In genomic region chr7:29352041-29352440, GRCh38 we compare ENCODE assay signal across 15 cellular contexts.
DNase-seq lines count a peak whose midpoint lies in the region; ATAC-seq, FAIRE-seq and TF ChIP-seq lines count a peak whose summit lies in the region.
"Had no signal": no experiment of that assay in that cellular context is flagged by ENCODE, and none has a peak within 500 bp of the region (broad histone marks: within the 10 kb centered on the region; RNA-seq: fewer than 3 reads in every experiment).

No MANE protein-coding gene starts in this region.

- intact Hi-C loops in GM12878 (cut with micrococcal nuclease; ENCODE audit: unreplicated experiment) (no loop called here), dorsolateral prefrontal cortex (cut with DNase I) (no loop called here)

- no peak overlapping the region for H3K9ac ChIP-seq in GM12878 (ENCODE audit: control insufficient read depth, insufficient read depth, low read length)
- no peak overlapping the region for H3K9ac ChIP-seq in Karpas-422 (ENCODE audit: low read length)
- H3K9ac ChIP-seq: BLaER1 had no signal

- no peak for TF ChIP-seq RAD21 in Ishikawa (IDR thresholded peaks at IDR 0.05; ENCODE audit: low read depth)
- TF ChIP-seq RAD21 in GM12878 (IDR thresholded peaks at IDR 0.05; ENCODE audit: insufficient read depth, low read depth, low read length): no peak

- 11% methylated on average over 4 of the region's 4 CpGs for WGBS in GM12878 (ENCODE audit: insufficient coverage, insufficient replicate concordance, low lambda C conversion rate, missing lambda C conversion rate)

- H3K79me2 ChIP-seq in GM12878 (ENCODE audit: control insufficient read depth, insufficient read depth, low read length) (no peaks in the 10 kb centered on the region), Karpas-422 (ENCODE audit: low read length) (no peaks in the 10 kb centered on the region)

- no peak for TF ChIP-seq CTCF in GM12878 (IDR thresholded peaks at IDR 0.05 in 2 of 3, conservative IDR thresholded peaks at IDR 0.05 in 1 of 3; ENCODE audit: control insufficient read depth in 2 of 3, extremely low read depth in 1 of 3, insufficient read depth in 1 of 3, low read depth in 3 of 3, low read length in 3 of 3)
- TF ChIP-seq CTCF in dorsolateral prefrontal cortex (IDR thresholded peaks at IDR 0.05 in 54 of 56, conservative IDR thresholded peaks at IDR 0.05 in 2 of 56; ENCODE audit: low read depth in 1 of 56, partially characterized antibody in 56 of 56): no peak

- POLR2A ChIA-PET in GM12878 (lab: Charles Lee): no interaction called here

- H4K20me1 ChIP-seq in GM12878 (ENCODE audit: control insufficient read depth, insufficient read depth) (no peaks in the 10 kb centered on the region), Karpas-422 (ENCODE audit: insufficient read depth, low read depth, low read length) (no peaks in the 10 kb centered on the region)
- H4K20me1 ChIP-seq: BLaER1 had no signal

- TF ChIP-seq EP300 in Ishikawa (IDR thresholded peaks at IDR 0.05; ENCODE audit: borderline replicate concordance) (no peak), GM12878 (IDR thresholded peaks at IDR 0.05; ENCODE audit: borderline replicate concordance in 1 of 2, control insufficient read depth in 1 of 2, low read depth in 2 of 2, low read length in 2 of 2) (no peak; a peak in 1 of 4 replicates)

- H2AFZ ChIP-seq in GM12878 (ENCODE audit: control insufficient read depth, low read depth, low read length) (no peak overlapping the region), Karpas-422 (ENCODE audit: low read length) (no peak overlapping the region)

- in situ Hi-C loops in GM12878 (cut with MboI): no loop called here

- no peak overlapping the region for H3K4me2 ChIP-seq in GM12878 (ENCODE audit: control insufficient read depth, insufficient read depth)
- no peak overlapping the region for H3K4me2 ChIP-seq in Karpas-422 (ENCODE audit: low read depth, low read length, poor library complexity, severe bottlenecking)
- H3K4me2 ChIP-seq: BLaER1 had no signal

- SMC1A ChIA-PET in GM12878 (lab: Charles Lee; ENCODE audit: uncharacterized antibody, unreplicated experiment): no interaction called here

- FAIRE-seq in GM12878 (lab: Jason Lieb, UNC): no peak
- FAIRE-seq: H54 had no signal

- no peaks in the 10 kb centered on the region for H3K27me3 ChIP-seq in GM12878 (replicated peaks in 1 of 2; ENCODE audit: control insufficient read depth in 2 of 2, insufficient read depth in 2 of 2, low read length in 1 of 2)
- no peaks in the 10 kb centered on the region for H3K27me3 ChIP-seq in Karpas-422 (ENCODE audit: low read length)
- no peaks in the 10 kb centered on the region for H3K27me3 ChIP-seq in dorsolateral prefrontal cortex
- H3K27me3 ChIP-seq: BLaER1, SJCRH30 had no signal

- ATAC-seq in GM12878 (peak; percentile 93), GM18870 (IDR thresholded peaks at IDR 0.05; ENCODE audit: unreplicated experiment) (no peak)

- H3K4me3 ChIP-seq in GM12878 (no peak overlapping the region), Karpas-422 (ENCODE audit: low read length) (no peak overlapping the region), dorsolateral prefrontal cortex (no peak overlapping the region)
- H3K4me3 ChIP-seq: BLaER1, SJCRH30 had no signal

- no peaks in the 10 kb centered on the region for H3K9me2 ChIP-seq in Karpas-422 (replicated peaks; ENCODE audit: insufficient read depth, low read length)

- H3K36me3 ChIP-seq in GM12878 (ENCODE audit: control insufficient read depth in 2 of 2, insufficient read depth in 2 of 2, low read length in 1 of 2) (no peaks in the 10 kb centered on the region), Karpas-422 (ENCODE audit: insufficient read depth, low read length) (no peaks in the 10 kb centered on the region)
- H3K36me3 ChIP-seq: BLaER1, SJCRH30 had no signal

- TF ChIP-seq POLR2A in GM12878 (IDR thresholded peaks at IDR 0.05; ENCODE audit: low read depth, low read length): no peak

- no TSS peak for BruUV-seq in GM12878 (replicated peaks; lab: Mats Ljungman, UMichigan)

- CTCF ChIA-PET in GM12878 (lab: Yijun Ruan, JAX): no interaction called here

- RAD21 ChIA-PET in GM12878 (lab: Charles Lee; ENCODE audit: unreplicated experiment): no interaction called here

- peak; percentile 81 for DNase-seq in NOMO-1 treated with dmso at 0.1 percent for 144 hours (lab: John Stamatoyannopoulos, UW; ENCODE audit: unreplicated experiment)
- DNase-seq in GM12878 (ENCODE audit: low read depth, low spot score): no peak
- DNase-seq in pons (ENCODE audit: low spot score): peak; percentile 58
- no peak for DNase-seq in activated CD8-positive, alpha-beta memory T cell treated with anti-CD3 and anti-CD28 coated beads, Interleukin-2, amount 50 U/mL, for 4 hours
- DNase-seq in Karpas-422: no peak
- DNase-seq in dorsolateral prefrontal cortex: no peak
- DNase-seq: EL, NCI-H1092 treated with DMSO at 0.1 percent for 48 hours, NCI-H1694 treated with DMSO at 0.1 percent for 48 hours, NCI-H446, SJCRH30 had no signal

- no peaks in the 10 kb centered on the region for H3K9me3 ChIP-seq in GM12878 (replicated peaks; ENCODE audit: control insufficient read depth, insufficient read depth, low read length)
- H3K9me3 ChIP-seq in Karpas-422 (ENCODE audit: low read length): no peaks in the 10 kb centered on the region
- H3K9me3 ChIP-seq: BLaER1, SJCRH30 had no signal

- H3K4me1 ChIP-seq in GM12878 (ENCODE audit: control insufficient read depth, insufficient read depth, low read length): no peaks in the 10 kb centered on the region
- peaks cover 26% of the 10 kb centered on the region for H3K4me1 ChIP-seq in Karpas-422 (ENCODE audit: low read length)

- H3K27ac ChIP-seq in GM12878 (ENCODE audit: control insufficient read depth, insufficient read depth) (no peak overlapping the region), Karpas-422 (ENCODE audit: low read length) (no peak overlapping the region), dorsolateral prefrontal cortex (no peak overlapping the region)
- H3K27ac ChIP-seq: BLaER1, SJCRH30 had no signal

TF ChIP-seq in Ishikawa, 13 proteins besides CTCF, POLR2A, EP300 and RAD21:
- no peak for TF ChIP-seq TAF1 (IDR thresholded peaks at IDR 0.05; ENCODE audit: low read depth)
- TF ChIP-seq CEBPB (IDR thresholded peaks at IDR 0.05): peak; percentile 64
- no peak for TF ChIP-seq USF1 (IDR thresholded peaks at IDR 0.05)
- no peak for TF ChIP-seq EGR1 (IDR thresholded peaks at IDR 0.05)
- TF ChIP-seq TCF12 (IDR thresholded peaks at IDR 0.05; ENCODE audit: low read depth): no peak
- no peak for TF ChIP-seq FOXM1 (IDR thresholded peaks at IDR 0.05; ENCODE audit: borderline replicate concordance, low read depth)

TF ChIP-seq in GM12878, 131 proteins besides CTCF, POLR2A, EP300 and RAD21:
- TF ChIP-seq POU2F2 (IDR thresholded peaks at IDR 0.05; ENCODE audit: borderline replicate concordance, low read depth, low read length): peak; percentile 46; the same call in 1 of the 3 replicates
- TF ChIP-seq MTA2 (IDR thresholded peaks at IDR 0.05; ENCODE audit: low read depth): no peak
- no peak for TF ChIP-seq BCL3 (IDR thresholded peaks at IDR 0.05; ENCODE audit: borderline replicate concordance, insufficient read depth, low read depth, low read length, poor library complexity, severe bottlenecking)
- TF ChIP-seq ZNF274 (IDR thresholded peaks at IDR 0.05; ENCODE audit: insufficient read depth, insufficient read length): no peak

Comparison
In these comparisons a context has a peak if more than half of its experiments do, and no peak if none do; other contexts are left out.
1. DNase-seq: peak in NOMO-1 treated with dmso at 0.1 percent for 144 hours (single experiment) and pons (single experiment); none in GM12878 (single experiment), activated CD8-positive, alpha-beta memory T cell treated with anti-CD3 and anti-CD28 coated beads, Interleukin-2, amount 50 U/mL, for 4 hours (single experiment), Karpas-422 (single experiment) and dorsolateral prefrontal cortex (0 of 10).